30 cellular contexts compared by ENCODE assay signal in the genomic region with DNA sequence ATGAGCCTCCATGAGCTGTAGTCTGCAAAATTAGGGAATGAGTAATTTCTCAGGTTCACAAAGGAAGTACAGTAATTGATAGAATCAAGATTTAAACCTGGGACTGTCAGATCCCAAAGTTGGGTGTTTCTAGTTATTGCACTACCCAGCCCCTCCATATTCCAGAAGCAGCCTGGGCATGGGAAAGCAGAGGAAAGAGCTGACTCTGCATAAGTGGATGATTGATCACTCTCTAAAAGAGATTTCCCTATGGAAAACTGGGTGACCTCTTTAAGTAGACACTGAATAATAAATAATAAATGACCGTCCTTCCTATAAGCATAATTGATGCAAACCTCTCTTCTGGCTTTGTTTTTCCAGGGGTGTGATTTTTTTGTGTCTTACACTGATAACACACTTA. TPM values are rescaled to one million over a fixed set of nuclear protein-coding genes. Genes with fewer than 3 reads are reported as not detected.
"Had no signal": no experiment of that assay in that cellular context is flagged by ENCODE, and none has a peak within 500 bp of the region (broad histone marks: within the 10 kb centered on the region; RNA-seq: fewer than 3 reads in every experiment).

No MANE protein-coding gene starts in this region.

- H3K27me3 ChIP-seq: dorsolateral prefrontal cortex, esophagus muscularis mucosa, foreskin keratinocyte, gastroesophageal sphincter, heart right ventricle had no signal

- H3K4me1 ChIP-seq: foreskin keratinocyte had no signal

- H3K27me3 Mint-ChIP-seq: naive B cell had no signal

- FAIRE-seq: colon, endothelial cell of umbilical vein, frontal cortex, islet of Langerhans, keratinocyte had no signal

- H3K4me3 Mint-ChIP-seq: mesothelial cell of epicardium had no signal

- H3K4me3 ChIP-seq: coronary artery, dorsolateral prefrontal cortex, esophagus muscularis mucosa, gastroesophageal sphincter, heart right ventricle, left lung, lower lobe of right lung, mucosa of descending colon had no signal

- H3K9me3 Mint-ChIP-seq: mesothelial cell of epicardium, naive B cell had no signal

- ATAC-seq: foreskin keratinocyte, gastroesophageal sphincter, heart right ventricle, left cardiac atrium, left lung, left ventricle myocardium superior, lower lobe of right lung, mucosa of descending colon had no signal

- DNase-seq: dermis blood vessel endothelial cell; dorsolateral prefrontal cortex; effector CD4-positive, alpha-beta T cell; effector memory CD4-positive, alpha-beta T cell; foreskin keratinocyte; head of caudate nucleus; heart right ventricle; hippocampal formation; left cardiac atrium; left lung; left ventricle myocardium superior; lower lobe of right lung; mesenchymal stem cell; mucosa of descending colon; naive B cell had no signal

- H3K27ac Mint-ChIP-seq: mesothelial cell of epicardium had no signal

- H3K27ac ChIP-seq: coronary artery, esophagus muscularis mucosa, foreskin keratinocyte, gastroesophageal sphincter, heart right ventricle, left lung, lower lobe of right lung had no signal

- H3K9me3 ChIP-seq: esophagus muscularis mucosa, gastroesophageal sphincter, heart right ventricle, left lung, lower lobe of right lung, mucosa of descending colon had no signal

RNA-seq across cellular contexts. Expression of gene PPEF2, which starts 33.4 kb away (rescaled TPM):
- total RNA-seq: dermis blood vessel endothelial cell, endothelial cell of umbilical vein, epithelial cell of proximal tubule, esophagus muscularis mucosa, fibroblast of lung, foreskin keratinocyte, gastroesophageal sphincter, heart right ventricle, kidney epithelial cell, left cardiac atrium, left lung, left ventricle myocardium superior, lower lobe of right lung, mesenteric fat pad, mesothelial cell of epicardium, myocyte had no signal
- polyA plus RNA-seq: esophagus, fibroblast of lung, foreskin keratinocyte, heart right ventricle had no signal
